ENCODE assay signal across 8 cellular contexts in the genomic region with DNA sequence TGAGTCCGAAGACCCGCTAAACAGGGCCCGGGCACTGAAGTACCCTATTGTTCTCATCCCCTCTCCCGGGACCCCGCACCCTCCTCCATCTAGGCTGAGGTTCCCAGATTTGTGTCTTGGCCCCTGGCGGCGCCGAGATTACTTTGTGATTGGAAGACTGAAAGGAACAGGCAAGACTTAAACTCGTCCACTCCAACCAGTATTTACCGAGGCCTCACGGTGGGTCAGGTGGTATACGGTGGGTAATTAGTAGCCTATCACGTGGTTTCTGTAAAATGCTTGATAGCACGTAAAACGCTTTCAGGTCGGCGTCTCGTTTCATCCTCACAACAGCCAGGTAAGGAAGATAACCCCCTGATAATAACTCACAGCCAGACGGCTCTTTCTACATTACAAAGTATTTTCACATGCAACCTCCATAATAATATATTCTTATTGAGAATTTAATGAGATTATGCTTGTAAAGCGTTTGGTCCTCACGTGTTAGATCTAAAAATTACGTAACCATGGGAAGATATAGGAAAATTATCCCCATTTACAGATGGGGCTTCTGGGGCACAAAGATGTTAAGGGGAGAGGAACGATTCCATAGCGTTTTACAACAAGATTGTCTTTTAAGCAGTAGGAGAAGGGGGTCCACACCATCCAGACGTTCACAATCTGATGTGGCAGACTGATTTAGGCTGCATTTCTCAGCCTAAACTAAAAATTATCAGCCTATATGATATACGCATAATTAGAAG. TPM values are rescaled to one million over a fixed set of nuclear protein-coding genes. Genes with fewer than 3 reads are reported as not detected.
DNase-seq lines count a peak whose midpoint lies in the region; ATAC-seq and TF ChIP-seq lines count a peak whose summit lies in the region.

No MANE protein-coding gene starts in this region.

- DNase-seq in COLO668 (lab: John Stamatoyannopoulos, UW; ENCODE audit: unreplicated experiment) (peak; percentile 69), NCI-H446 treated with DMSO at 0.1 percent for 48 hours (lab: John Stamatoyannopoulos, UW) (peak; percentile 40), esophagus squamous epithelium (lab: John Stamatoyannopoulos, UW) (no peak), thyroid gland (peak; percentile 74 to 79)
- peak; percentile 36 for DNase-seq in activated CD8-positive, alpha-beta memory T cell treated with anti-CD3 and anti-CD28 coated beads, Interleukin-2, amount 50 U/mL, for 4 hours

- TF ChIP-seq POLR2A in esophagus squamous epithelium (IDR thresholded peaks at IDR 0.05) (no peak), thyroid gland (IDR thresholded peaks at IDR 0.05) (no peak)

- 3 to 4% methylated on average over 16 to 22 of the region's 26 CpGs for WGBS in esophagus squamous epithelium, 2 donors
- 3 to 5% methylated on average over 23 to 26 of the region's 26 CpGs for WGBS in thyroid gland, 2 donors

- peak overlapping the region; percentile 82 for H3K9ac ChIP-seq in muscle layer of colon (ENCODE audit: low read length)

- H3K4me1 ChIP-seq in esophagus squamous epithelium (peaks cover 12 to 51% (median 13%) of the 10 kb centered on the region in 3 donors), muscle layer of colon (ENCODE audit: insufficient read depth, low read length) (peaks cover 14% of the 10 kb centered on the region), thyroid gland (peaks cover 16 to 20% of the 10 kb centered on the region in 2 donors)

- H3K4me3 ChIP-seq in esophagus squamous epithelium (peak overlapping the region; percentile 67 to 85 (median 84)), muscle layer of colon (ENCODE audit: low read depth in 1 of 2, low read length in 2 of 2) (peak overlapping the region; percentile 74 to 76), thyroid gland (replicated peaks in 1 of 3) (peak overlapping the region; percentile 11 to 90 (median 75))

- peaks cover 0 to 13% (median 0%) of the 10 kb centered on the region in 3 donors for H3K36me3 ChIP-seq in esophagus squamous epithelium
- no peaks in the 10 kb centered on the region for H3K36me3 ChIP-seq in muscle layer of colon (ENCODE audit: insufficient read depth, low read length)
- H3K36me3 ChIP-seq in thyroid gland = no peaks in the 10 kb centered on the region

- intact Hi-C loops in esophagus squamous epithelium (cut with DNase I) (no loop called here), thyroid gland (cut with DNase I) (loop anchor here (5.0 kb wide), 1 partner anchor 131 kb away; the partner anchor contains the start of gene RPS13)

- peak; percentile 56 for ATAC-seq in GM19351 (IDR thresholded peaks at IDR 0.05; ENCODE audit: unreplicated experiment)
- ATAC-seq in HG03378 (IDR thresholded peaks at IDR 0.05; ENCODE audit: unreplicated experiment) = peak; percentile 66

- no peak for TF ChIP-seq CTCF in esophagus squamous epithelium (IDR thresholded peaks at IDR 0.05)
- TF ChIP-seq CTCF in thyroid gland (IDR thresholded peaks at IDR 0.05) = peak in 1 of 6 experiments; percentile 13

- no peaks in the 10 kb centered on the region for H3K9me3 ChIP-seq in esophagus squamous epithelium
- no peaks in the 10 kb centered on the region for H3K9me3 ChIP-seq in muscle layer of colon (ENCODE audit: low read length)
- H3K9me3 ChIP-seq in thyroid gland = no peaks in the 10 kb centered on the region

- H3K27ac ChIP-seq in esophagus squamous epithelium (peak overlapping the region; percentile 94 to 97 (median 94)), muscle layer of colon (ENCODE audit: low read depth, low read length) (peak overlapping the region; percentile 87), thyroid gland (peak overlapping the region; percentile 95 to 98 (median 98))

- H3K27me3 ChIP-seq in esophagus squamous epithelium (no peaks in the 10 kb centered on the region), muscle layer of colon (ENCODE audit: control insufficient read depth in 1 of 2, insufficient read depth in 2 of 2, low read length in 2 of 2) (no peaks in the 10 kb centered on the region), thyroid gland (no peaks in the 10 kb centered on the region)

RNA-seq across cellular contexts. Expression of gene PIK3C2A, which starts 0.6 kb away (rescaled TPM):
- total RNA-seq in esophagus squamous epithelium = 10 to 100 TPM; 25.1 to 54.2 (median 32.4) TPM
- 100 to 1,000 TPM in 3 of 4 donors, 10 to 100 TPM in 1; 94.0 to 207 (median 132) TPM for total RNA-seq in thyroid gland
